In genomic region chr12:16636435-16637055, GRCh38 we compare ENCODE assay signal across 14 cellular contexts.
A peak's percentile ranks its signal among the peaks of the same experiment; 100 is the strongest.
DNase-seq lines count a peak whose midpoint lies in the region; ATAC-seq lines count a peak whose summit lies in the region.
"Had no signal": no experiment of that assay in that cellular context is flagged by ENCODE, and none has a peak within 500 bp of the region (broad histone marks: within the 10 kb centered on the region; RNA-seq: fewer than 3 reads in every experiment).

No MANE protein-coding gene starts in this region.

- DNase-seq in NOMO-1 treated with DMSO at 0.1 percent for 48 hours (lab: John Stamatoyannopoulos, UW; ENCODE audit: unreplicated experiment) (peak; percentile 40), NOMO-1 treated with dmso at 0.1 percent for 144 hours (lab: John Stamatoyannopoulos, UW; ENCODE audit: unreplicated experiment) (no peak), pons (ENCODE audit: low spot score) (no peak), LoVo (ENCODE audit: low spot score) (no peak)
- no peak for DNase-seq in stimulated activated CD4-positive, alpha-beta T cell treated with anti-CD3 and anti-CD28 coated beads, Interleukin-4, amount 100 ng/mL, for 1 hour
- no peak for DNase-seq in activated naive CD4-positive, alpha-beta T cell treated with anti-CD3 and anti-CD28 coated beads, Interleukin-2, amount 50 U/mL, for 16 hours
- DNase-seq: aorta, mammary epithelial cell, NCI-H2081 treated with DMSO at 0.1 percent for 48 hours, nucleus accumbens, Peyer's patch had no signal

- peak; percentile 93 for ATAC-seq in GM21786 (IDR thresholded peaks at IDR 0.05; ENCODE audit: unreplicated experiment)
- peak; percentile 89 for ATAC-seq in HG03196 (IDR thresholded peaks at IDR 0.05; ENCODE audit: unreplicated experiment)
- ATAC-seq: stimulated activated effector memory CD8-positive, alpha-beta T cell treated with anti-CD3 and anti-CD28 coated beads, Interleukin-12 subunit alpha, Interleukin-12 subunit beta, amount 100 ng/mL, for 72 hours had no signal
